In genomic region chr5:39172593-39172992, GRCh38 we compare ENCODE assay signal across 29 cellular contexts. TPM values are rescaled to one million over a fixed set of nuclear protein-coding genes. Genes with fewer than 3 reads are reported as not detected.
"Had no signal": no experiment of that assay in that cellular context is flagged by ENCODE, and none has a peak within 500 bp of the region (broad histone marks: within the 10 kb centered on the region; RNA-seq: fewer than 3 reads in every experiment).

No MANE protein-coding gene starts in this region.

- H3K36me3 ChIP-seq: neural progenitor cell, vagina had no signal

- H2AFZ ChIP-seq: hepatocyte, neural progenitor cell had no signal

- H3K4me3 ChIP-seq: hepatocyte, left lung, lung, neural progenitor cell, testis, vagina had no signal

- H3K36me3 Mint-ChIP-seq: neural progenitor cell; stimulated activated naive B cell treated with anti-CD40 and anti-IgM and Interleukin-4, amounts not matched to agents 10 μg/mL and 1 μg/mL and 100 μg/mL, for 72 hours had no signal

- H3K9me3 ChIP-seq: left lung, testis, vagina had no signal

- H3K4me2 ChIP-seq: hepatocyte, neural progenitor cell had no signal

- H3K9me3 Mint-ChIP-seq: activated T-cell treated with anti-CD3 and anti-CD28 coated beads, Interleukin-2, amount 50 U/mL, for 72 hours; neural progenitor cell had no signal

- H3K9ac ChIP-seq: neural progenitor cell had no signal

- H3K27me3 Mint-ChIP-seq: activated CD4-positive, alpha-beta T cell treated with anti-CD3 and anti-CD28 coated beads, Interleukin-2, amount 10 ng/mL, durations not matched to agents 24 days and 14 days; effector memory CD8-positive, alpha-beta T cell; naive B cell; progenitor cell of endocrine pancreas; stimulated activated naive B cell treated with anti-CD40 and anti-IgM and Interleukin-4, amounts not matched to agents 10 μg/mL and 1 μg/mL and 100 μg/mL, for 72 hours had no signal

- H3K27me3 ChIP-seq: hepatocyte, left lung, neural progenitor cell, testis, vagina had no signal

- DNase-seq: activated CD8-positive, alpha-beta memory T cell treated with anti-CD3 and anti-CD28 coated beads, Interleukin-2, amount 50 U/mL, for 48 hours; activated effector memory CD4-positive, alpha-beta T cell treated with anti-CD3 and anti-CD28 coated beads, Interleukin-2, amount 50 U/mL, for 16 hours; activated naive CD4-positive, alpha-beta T cell treated with anti-CD3 and anti-CD28 coated beads, Interleukin-2, amount 50 U/mL, for 16 hours; activated T-cell treated with anti-CD3 and anti-CD28 coated beads, Interleukin-2, amount 50 U/mL, for 72 hours; central memory CD4-positive, alpha-beta T cell; effector memory CD8-positive, alpha-beta T cell; glutamatergic neuron; kidney glomerular epithelial cell; left lung; naive B cell; retina; stimulated activated CD4-positive, alpha-beta T cell treated with anti-CD3 and anti-CD28 coated beads, Interleukin-2, amount 100 ng/mL, for 48 hours; stimulated activated CD8-positive, alpha-beta memory T cell treated with anti-CD3 and anti-CD28 coated beads, Interleukin-4, amount 100 ng/mL, for 48 hours; stimulated activated naive B cell treated with anti-CD40 and anti-IgM and Interleukin-4, amounts not matched to agents 10 μg/mL and 1 μg/mL and 100 μg/mL, for 72 hours; testis; trophoblast cell had no signal

- H3K4me1 ChIP-seq: neural progenitor cell, testis, vagina had no signal

- H3K4me3 Mint-ChIP-seq: activated CD4-positive, alpha-beta T cell treated with anti-CD3 and anti-CD28 coated beads, Interleukin-2, amount 10 ng/mL, durations not matched to agents 24 days and 14 days; activated T-cell treated with anti-CD3 and anti-CD28 coated beads, Interleukin-2, amount 50 U/mL, for 72 hours; naive B cell; neural progenitor cell; stimulated activated naive B cell treated with anti-CD40 and anti-IgM and Interleukin-4, amounts not matched to agents 10 μg/mL and 1 μg/mL and 100 μg/mL, for 72 hours had no signal

- H3K79me2 ChIP-seq: hepatocyte had no signal

- ATAC-seq: activated T-cell treated with anti-CD3 and anti-CD28 coated beads, Interleukin-2, amount 50 U/mL, for 72 hours; effector memory CD8-positive, alpha-beta T cell; esophagus mucosa; left lung; stimulated activated naive B cell treated with anti-CD40 and anti-IgM and Interleukin-4, amounts not matched to agents 10 μg/mL and 1 μg/mL and 100 μg/mL, for 72 hours had no signal

- H3K27ac ChIP-seq: hepatocyte, left lung, neural progenitor cell, testis, vagina had no signal

- FAIRE-seq: astrocyte, colon, endothelial cell of umbilical vein, frontal cortex had no signal

- H3K27ac Mint-ChIP-seq: naive B cell; neural progenitor cell; progenitor cell of endocrine pancreas; stimulated activated naive B cell treated with anti-CD40 and anti-IgM and Interleukin-4, amounts not matched to agents 10 μg/mL and 1 μg/mL and 100 μg/mL, for 72 hours had no signal

RNA-seq across cellular contexts. Expression of gene FYB1, which starts 46.8 kb away (rescaled TPM):
- total RNA-seq: dermis microvascular lymphatic vessel endothelial cell, osteocyte, progenitor cell of endocrine pancreas had no signal
- polyA plus RNA-seq: endothelial cell of umbilical vein had no signal
